ENCODE assay signal across 13 cellular contexts in the genomic region with DNA sequence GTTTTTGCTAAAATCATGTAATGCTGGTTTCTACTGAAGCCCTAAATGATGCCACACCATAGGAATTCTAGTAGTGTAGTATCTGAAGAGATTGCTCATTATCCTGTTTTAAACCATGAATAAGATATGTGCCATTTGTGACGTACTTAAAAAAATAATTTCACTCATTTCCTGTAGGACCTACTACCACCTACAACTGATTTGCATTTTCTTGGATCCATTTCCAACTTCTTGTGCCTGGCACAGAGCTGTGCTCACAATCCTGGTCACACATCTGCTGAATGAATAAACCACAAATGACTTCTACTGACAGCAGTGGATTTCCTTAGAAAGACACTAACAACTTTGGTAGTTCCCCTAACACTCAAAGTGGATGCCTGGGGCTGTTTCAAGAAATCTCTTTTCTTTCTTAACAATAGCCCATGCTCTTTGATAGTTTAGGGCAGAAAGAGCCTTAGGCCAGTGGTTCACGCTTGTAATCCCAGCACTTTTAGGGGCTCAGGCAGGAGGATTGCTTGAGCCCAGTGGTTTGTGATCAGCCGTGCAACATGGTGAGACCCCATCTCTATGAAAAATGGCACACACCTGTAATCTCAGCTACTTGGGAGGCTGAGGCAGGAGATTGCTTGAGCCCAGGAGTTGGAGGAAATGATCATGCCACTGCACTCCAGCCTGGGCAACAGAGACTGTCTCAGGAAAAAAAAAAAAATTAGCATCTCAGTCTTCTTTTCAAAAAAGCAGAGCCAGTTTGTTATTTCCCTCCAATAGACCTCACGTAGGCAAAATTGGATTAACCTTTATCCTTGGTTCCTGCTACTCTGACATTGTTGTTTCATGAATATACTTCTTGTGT. TPM values are rescaled to one million over a fixed set of nuclear protein-coding genes. Genes with fewer than 3 reads are reported as not detected.
DNase-seq lines count a peak whose midpoint lies in the region; ATAC-seq and TF ChIP-seq lines count a peak whose summit lies in the region.
"Had no signal": no experiment of that assay in that cellular context is flagged by ENCODE, and none has a peak within 500 bp of the region (broad histone marks: within the 10 kb centered on the region; RNA-seq: fewer than 3 reads in every experiment).

No MANE protein-coding gene starts in this region.

- ATAC-seq in GM21423 (IDR thresholded peaks at IDR 0.05; ENCODE audit: unreplicated experiment), result no peak
- no peak for ATAC-seq in HG03439 (IDR thresholded peaks at IDR 0.05; ENCODE audit: unreplicated experiment)

- H3K27me3 ChIP-seq in neural progenitor cell, result peaks cover 4% of the 10 kb centered on the region
- H3K27me3 ChIP-seq: spleen had no signal

- no peak overlapping the region; the same call in 1 of the 2 replicates for H3K4me3 Mint-ChIP-seq in HFFc6
- no peak overlapping the region for H3K4me3 Mint-ChIP-seq in neural progenitor cell

- peaks cover 11% of the 10 kb centered on the region for H3K4me1 ChIP-seq in neural progenitor cell
- H3K4me1 ChIP-seq: spleen had no signal

- TF ChIP-seq CTCF in HFFc6 (IDR thresholded peaks at IDR 0.05) (no peak), neural progenitor cell (IDR thresholded peaks at IDR 0.05) (no peak)

- no peak overlapping the region for H2AFZ ChIP-seq in neural progenitor cell (replicated peaks)

- H3K36me3 Mint-ChIP-seq in HFFc6 (ENCODE audit: low read depth), result no peaks in the 10 kb centered on the region
- no peaks in the 10 kb centered on the region for H3K36me3 Mint-ChIP-seq in neural progenitor cell

- H3K4me3 ChIP-seq in neural progenitor cell, result no peak overlapping the region
- H3K4me3 ChIP-seq: spleen had no signal

- H3K27ac Mint-ChIP-seq in HFFc6 (peak overlapping the region; percentile 70), neural progenitor cell (no peak overlapping the region)

- no peaks in the 10 kb centered on the region for H3K79me2 ChIP-seq in neural progenitor cell (ENCODE audit: low read depth)

- peak; percentile 88 for DNase-seq in ELR (ENCODE audit: low read depth)
- DNase-seq in HFFc6, result peak; percentile 82
- peak; percentile 69 for DNase-seq in amniotic stem cell (lab: John Stamatoyannopoulos, UW)
- DNase-seq in neural progenitor cell (ENCODE audit: low spot score), result peak; percentile 54
- DNase-seq in NCI-H510A treated with DMSO at 0.1 percent for 48 hours (lab: John Stamatoyannopoulos, UW), result no peak
- DNase-seq: activated effector memory CD4-positive, alpha-beta T cell treated with Interleukin-2 at 50 U/mL for 16 hours; DND-41; effector memory CD4-positive, alpha-beta T cell; NCI-H1417; NK-92 treated with Interleukin-12 subunit alpha and Interleukin-12 subunit beta, amount 100 ng/mL, for 24 hours; spleen had no signal

- H3K9me3 ChIP-seq in neural progenitor cell (ENCODE audit: low read depth), result no peaks in the 10 kb centered on the region
- H3K9me3 ChIP-seq: spleen had no signal

- peak overlapping the region; percentile 40 for H3K27ac ChIP-seq in neural progenitor cell
- H3K27ac ChIP-seq: spleen had no signal

- no peaks in the 10 kb centered on the region for H3K36me3 ChIP-seq in neural progenitor cell
- H3K36me3 ChIP-seq: spleen had no signal

- H4K20me1 ChIP-seq in neural progenitor cell (ENCODE audit: low read depth), result no peaks in the 10 kb centered on the region

- H3K9me3 Mint-ChIP-seq in HFFc6 (no peaks in the 10 kb centered on the region), neural progenitor cell (no peaks in the 10 kb centered on the region)

- H3F3A ChIP-seq in neural progenitor cell (ENCODE audit: low read depth), result peaks cover 15% of the 10 kb centered on the region

- H3K9ac ChIP-seq in neural progenitor cell, result no peak overlapping the region

- H3K27me3 Mint-ChIP-seq in HFFc6 (ENCODE audit: insufficient read depth), result peaks cover 8% of the 10 kb centered on the region
- H3K27me3 Mint-ChIP-seq in neural progenitor cell (ENCODE audit: insufficient read depth, low read depth), result peaks cover 6% of the 10 kb centered on the region

- peak overlapping the region; percentile 55 for H3K4me2 ChIP-seq in neural progenitor cell

- H3K4me1 Mint-ChIP-seq in HFFc6 (ENCODE audit: low read depth) (peaks cover 24% of the 10 kb centered on the region), neural progenitor cell (peaks cover 19% of the 10 kb centered on the region)

RNA-seq across cellular contexts. Expression of gene BATF3, which starts 13.0 kb away (rescaled TPM):
- 1 to 10 TPM in 5 of 6 experiments, under 1 TPM in 1; 0.89 to 1.7 (median 1.4) TPM for total RNA-seq in HFFc6 (2021; fragmentation: NEBNext Ultra II Directional; extraction: Animal tissue kit (Norgen Biotek cat#: 25700))
- total RNA-seq in neural progenitor cell (ENCODE audit: low replicate concordance), result 0.53 TPM in 1 of 2 replicates, not detected in the other
